ENCODE assay signal across 1 cellular context in the genomic region with DNA sequence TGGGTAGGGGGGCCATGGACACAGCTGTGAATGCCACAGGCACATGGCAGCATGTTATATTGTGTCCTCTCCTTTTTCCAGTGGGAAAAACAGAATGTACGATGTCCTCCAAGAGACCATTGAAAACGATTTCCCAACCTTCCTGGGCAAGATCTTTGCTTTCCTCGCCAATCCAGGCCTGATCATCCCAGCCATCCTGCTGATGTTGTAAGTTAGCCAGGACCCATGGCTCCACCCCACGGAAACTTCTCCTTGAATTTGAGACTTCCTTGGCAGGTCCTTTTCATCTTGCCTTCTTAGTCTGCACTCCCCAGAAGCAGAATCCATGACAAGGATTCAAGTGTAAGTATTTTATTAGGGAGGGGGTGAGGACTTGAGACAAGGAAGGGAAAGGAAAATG.
TF ChIP-seq lines count a peak whose summit lies in the region.

No MANE protein-coding gene starts in this region.

TF ChIP-seq in H1, 55 proteins besides CTCF, POLR2A, EP300 and RAD21:
- no peak for TF ChIP-seq SIRT6 (IDR thresholded peaks at IDR 0.05; ENCODE audit: low read length)
- no peak for TF ChIP-seq CHD2 (IDR thresholded peaks at IDR 0.05; ENCODE audit: low read length)
- no peak for TF ChIP-seq TAF1 (IDR thresholded peaks at IDR 0.05; ENCODE audit: low read depth, low read length)
- no peak for TF ChIP-seq TEAD4 (IDR thresholded peaks at IDR 0.05; ENCODE audit: low read depth, low read length)
- TF ChIP-seq GABPA (IDR thresholded peaks at IDR 0.05; ENCODE audit: borderline replicate concordance, insufficient read depth, low read length) = no peak
- TF ChIP-seq SRF (IDR thresholded peaks at IDR 0.05; ENCODE audit: low read depth, low read length) = no peak
- TF ChIP-seq EGR1 (IDR thresholded peaks at IDR 0.05; ENCODE audit: borderline replicate concordance, low read depth, low read length) = no peak
- TF ChIP-seq SUZ12 (IDR thresholded peaks at IDR 0.05; ENCODE audit: low read length) = no peak
- TF ChIP-seq MAFK (IDR thresholded peaks at IDR 0.05; ENCODE audit: low read depth, low read length) = no peak
- TF ChIP-seq MAX (IDR thresholded peaks at IDR 0.05) = no peak
- no peak for TF ChIP-seq FOSL1 (IDR thresholded peaks at IDR 0.05; ENCODE audit: insufficient read depth, low read depth, low read length)
- no peak for TF ChIP-seq RNF2 (IDR thresholded peaks at IDR 0.05; ENCODE audit: borderline replicate concordance, low read depth, low read length, missing control alignments, poor library complexity, severe bottlenecking)
- no peak for TF ChIP-seq PHF8 (conservative IDR thresholded peaks at IDR 0.05; ENCODE audit: low read depth, low read length)
- TF ChIP-seq NANOG (IDR thresholded peaks at IDR 0.05; ENCODE audit: insufficient read depth, low read depth, low read length, poor library complexity, severe bottlenecking) = no peak
TF ChIP-seq in H1: peak in this region for 0.
